Comparison of ENCODE assay signal across 9 cellular contexts in the genomic region with DNA sequence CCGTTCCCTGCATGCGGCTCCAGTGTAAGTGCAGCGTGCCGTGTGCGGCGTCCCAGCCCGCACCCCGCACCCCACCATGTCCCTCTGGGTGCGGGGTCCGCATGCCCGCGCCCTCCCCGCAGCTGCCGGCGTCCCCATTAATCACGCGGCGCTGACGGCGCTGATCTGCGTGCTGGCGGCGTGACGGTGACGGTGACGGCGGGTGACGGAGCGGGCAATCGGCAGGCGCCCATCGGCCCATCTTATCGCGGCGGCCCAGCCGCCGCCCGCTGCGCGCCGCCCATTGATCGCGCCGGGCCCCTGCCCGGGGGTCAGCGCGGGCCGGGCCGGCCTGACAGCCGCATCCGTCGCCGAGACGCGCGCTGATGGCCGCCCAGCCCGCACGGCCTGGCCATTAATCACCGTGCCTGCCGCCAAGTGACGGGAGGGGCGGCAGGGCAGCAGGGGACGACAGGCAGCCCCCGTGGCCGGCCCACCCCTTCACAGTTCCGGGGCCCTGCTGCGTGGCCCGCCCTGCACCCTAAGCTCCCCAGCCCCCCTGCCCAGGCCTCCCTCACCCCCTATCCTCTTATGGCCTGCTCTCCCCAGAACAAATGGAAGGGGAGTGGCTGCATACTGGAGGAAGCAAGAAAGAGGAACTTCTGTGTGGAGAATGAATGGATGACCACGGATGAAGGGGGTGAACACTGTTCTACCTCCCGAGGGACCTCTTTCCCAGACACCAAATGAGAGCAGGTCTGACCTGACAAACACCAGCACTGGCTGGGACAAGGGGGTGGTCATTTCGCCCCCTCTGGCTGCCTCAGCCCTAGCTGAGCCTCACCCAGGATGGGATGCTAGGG. TPM values are rescaled to one million over a fixed set of nuclear protein-coding genes. Genes with fewer than 3 reads are reported as not detected.
DNase-seq lines count a peak whose midpoint lies in the region; ATAC-seq, FAIRE-seq and TF ChIP-seq lines count a peak whose summit lies in the region.
"Had no signal": no experiment of that assay in that cellular context is flagged by ENCODE, and none has a peak within 500 bp of the region (broad histone marks: within the 10 kb centered on the region; RNA-seq: fewer than 3 reads in every experiment).

No MANE protein-coding gene starts in this region.

- no peak for ATAC-seq in GM21825 (IDR thresholded peaks at IDR 0.05; ENCODE audit: unreplicated experiment)

- DNase-seq in activated effector memory CD4-positive, alpha-beta T cell treated with anti-CD3 and anti-CD28 coated beads, Interleukin-2, amount 50 U/mL, for 16 hours: peak; percentile 75
- DNase-seq in activated effector memory CD4-positive, alpha-beta T cell treated with Interleukin-2 at 50 U/mL for 16 hours: no peak
- DNase-seq in anterior cingulate cortex (lab: John Stamatoyannopoulos, UW): peak in 49 of 58 donors; percentile 5 to 78 (median 41)
- peak; percentile 41 for DNase-seq in small intestine
- DNase-seq in MCF 10A (ENCODE audit: unreplicated experiment): no peak
- no peak for DNase-seq in NCI-H2081 treated with DMSO at 0.1 percent for 48 hours (lab: John Stamatoyannopoulos, UW)

- peak overlapping the region; percentile 50 for H3K4me3 ChIP-seq in iPS-18c (ENCODE audit: insufficient read depth, low read depth, low read length)
- H3K4me3 ChIP-seq in small intestine (ENCODE audit: low read depth in 1 of 2, low read length in 2 of 2): peak overlapping the region in 1 of 2 donors; percentile 57

- peaks cover 0 to 2% of the 10 kb centered on the region in 2 donors for H3K4me1 ChIP-seq in small intestine (ENCODE audit: control insufficient read depth in 2 of 2, insufficient read depth in 1 of 2, low read depth in 1 of 2, low read length in 1 of 2)

- intact Hi-C loops in MCF 10A (cut with micrococcal nuclease): no loop called here

- H3K27me3 ChIP-seq in small intestine (ENCODE audit: control insufficient read depth in 2 of 2, insufficient read depth in 2 of 2, low read length in 2 of 2): no peaks in the 10 kb centered on the region

- H3K27ac Mint-ChIP-seq in MCF 10A (ENCODE audit: low read depth, unreplicated experiment): no peak overlapping the region

- no peak overlapping the region for H3K27ac ChIP-seq in small intestine (ENCODE audit: low read depth in 1 of 2, low read length in 1 of 2)

- POLR2A ChIA-PET in MCF 10A (lab: Yijun Ruan, JAX): no interaction called here

- no TSS peak for BruUV-seq in MCF 10A (replicated peaks; lab: Mats Ljungman, UMichigan)

- CTCF ChIA-PET in MCF 10A (lab: Yijun Ruan, JAX): interaction anchor here (1.1 kb wide), 3 partner anchors 12 to 89 kb away, joined by 3 to 4 read pairs (median 3); no protein-coding TSS in a partner anchor

- H3K36me3 ChIP-seq in small intestine (ENCODE audit: control insufficient read depth in 2 of 2, insufficient read depth in 2 of 2, low read length in 2 of 2): peaks cover 0 to 3% of the 10 kb centered on the region in 2 donors

- no peak for TF ChIP-seq CTCF in MCF 10A (IDR thresholded peaks at IDR 0.05; ENCODE audit: unreplicated experiment)

- WGBS in small intestine, 3 donors: 5 to 8% (median 8%) methylated on average over 59 to 72 of the region's 72 CpGs

- no peak for FAIRE-seq in small intestine (lab: Jason Lieb, UNC)
- FAIRE-seq: G401.6 had no signal

- no peaks in the 10 kb centered on the region for H3K9me3 Mint-ChIP-seq in MCF 10A (ENCODE audit: unreplicated experiment)

- H3K9me3 ChIP-seq in iPS-18c (ENCODE audit: control insufficient read depth, insufficient read depth, low read length): no peaks in the 10 kb centered on the region
- H3K9me3 ChIP-seq in small intestine (ENCODE audit: control insufficient read depth, low read depth): no peaks in the 10 kb centered on the region

- H3K36me3 Mint-ChIP-seq in MCF 10A (ENCODE audit: insufficient read depth, unreplicated experiment): peaks cover 51% of the 10 kb centered on the region

- H3K27me3 Mint-ChIP-seq in MCF 10A (ENCODE audit: insufficient read depth, unreplicated experiment): no peaks in the 10 kb centered on the region

- H3K4me1 Mint-ChIP-seq in MCF 10A (ENCODE audit: insufficient read depth, unreplicated experiment): peaks cover 8% of the 10 kb centered on the region

- H3K4me3 Mint-ChIP-seq in MCF 10A (ENCODE audit: unreplicated experiment): no peak overlapping the region

RNA-seq across cellular contexts. Expression of a gene that starts 24.8 kb away (rescaled TPM):
- polyA plus RNA-seq in small intestine: 100 to 1,000 TPM in 1 of 3 donors, 10 to 100 TPM in 2; 52.1 to 183 (median 57.8) TPM
- 418 and 519 TPM in 2 replicates for total RNA-seq in MCF 10A (2022)

RNA-seq across cellular contexts. Expression of a gene that starts 46.6 kb away (rescaled TPM):
- polyA plus RNA-seq in small intestine: 10 to 100 TPM in 1 of 3 donors, 1 to 10 TPM in 2; 7.6 to 40.4 (median 9.7) TPM
- total RNA-seq in MCF 10A (2022): 88.1 and 114 TPM in 2 replicates

Comparison
In these comparisons a context has a peak if more than half of its experiments do, and no peak if none do; other contexts are left out.
1. DNase-seq: peak in activated effector memory CD4-positive, alpha-beta T cell treated with anti-CD3 and anti-CD28 coated beads, Interleukin-2, amount 50 U/mL, for 16 hours (single experiment), anterior cingulate cortex (49 of 58) and small intestine (single experiment); none in activated effector memory CD4-positive, alpha-beta T cell treated with Interleukin-2 at 50 U/mL for 16 hours (single experiment), MCF 10A (single experiment) and NCI-H2081 treated with DMSO at 0.1 percent for 48 hours (single experiment).